In genomic region chr3:13233487-13234154, GRCh38 we compare ENCODE assay signal across 1 cellular context.
TF ChIP-seq lines count a peak whose summit lies in the region.

No MANE protein-coding gene starts in this region.

TF ChIP-seq in H1, 55 proteins besides CTCF, POLR2A, EP300 and RAD21 (continued from another document):
- TF ChIP-seq KDM4A (IDR thresholded peaks at IDR 0.05; ENCODE audit: low read depth, low read length, severe bottlenecking) (no peak), TEAD4 (IDR thresholded peaks at IDR 0.05; ENCODE audit: low read depth, low read length) (no peak), CREB1 (IDR thresholded peaks at IDR 0.05) (no peak), JUND (IDR thresholded peaks at IDR 0.05; ENCODE audit: low read length) (no peak), RNF2 (IDR thresholded peaks at IDR 0.05; ENCODE audit: borderline replicate concordance, low read depth, low read length, missing control alignments, poor library complexity, severe bottlenecking) (no peak), CHD1 (IDR thresholded peaks at IDR 0.05; ENCODE audit: low read depth, low read length) (no peak)
